ENCODE assay signal across 20 cellular contexts in genomic region chr2:59171019-59171418, GRCh38.
DNase-seq lines count a peak whose midpoint lies in the region; ATAC-seq lines count a peak whose summit lies in the region.
"Had no signal": no experiment of that assay in that cellular context is flagged by ENCODE, and none has a peak within 500 bp of the region (broad histone marks: within the 10 kb centered on the region; RNA-seq: fewer than 3 reads in every experiment).

No MANE protein-coding gene starts in this region.

- peaks cover 2% of the 10 kb centered on the region for H3K36me3 Mint-ChIP-seq in memory B cell

- H3K4me3 Mint-ChIP-seq in memory B cell: no peak overlapping the region
- H3K4me3 Mint-ChIP-seq: activated T-cell treated with anti-CD3 and anti-CD28 coated beads, Interleukin-2, amount 50 U/mL, for 72 hours; dendritic cell treated with granulocyte-macrophage colony-stimulating factor and Interleukin-4, amounts not matched to agents 40 ng/mL and 50 ng/mL, for 4 days; T-helper 1 cell treated with Interleukin-12 subunit alpha and Interleukin-12 subunit beta and Interleukin-4 antibody, amounts not matched to agents 30 μg/mL and 1 μg/mL, for 36 hours had no signal

- no peaks in the 10 kb centered on the region for H3K9me3 Mint-ChIP-seq in memory B cell
- H3K9me3 Mint-ChIP-seq: activated T-cell treated with anti-CD3 and anti-CD28 coated beads, Interleukin-2, amount 50 U/mL, for 72 hours; dendritic cell treated with granulocyte-macrophage colony-stimulating factor and Interleukin-4, amounts not matched to agents 40 ng/mL and 50 ng/mL, for 4 days; T-helper 1 cell treated with Interleukin-12 subunit alpha and Interleukin-12 subunit beta and Interleukin-4 antibody, amounts not matched to agents 30 μg/mL and 1 μg/mL, for 36 hours had no signal

- peak; percentile 54 for ATAC-seq in GM19023 (IDR thresholded peaks at IDR 0.05; ENCODE audit: unreplicated experiment)
- ATAC-seq in GM21528 (IDR thresholded peaks at IDR 0.05; ENCODE audit: low FRiP score, unreplicated experiment): peak; percentile 71
- ATAC-seq in HG02885 (IDR thresholded peaks at IDR 0.05; ENCODE audit: poor library complexity, unreplicated experiment): peak; percentile 52
- peak; percentile 48 for ATAC-seq in memory B cell (ENCODE audit: low read depth)
- ATAC-seq: activated T-cell treated with anti-CD3 and anti-CD28 coated beads, Interleukin-2, amount 50 U/mL, for 72 hours had no signal

- peaks cover 7% of the 10 kb centered on the region for H3K27me3 Mint-ChIP-seq in memory B cell
- H3K27me3 Mint-ChIP-seq: dendritic cell treated with granulocyte-macrophage colony-stimulating factor and Interleukin-4, amounts not matched to agents 40 ng/mL and 50 ng/mL, for 4 days had no signal

- H3K4me1 Mint-ChIP-seq in memory B cell: peaks cover 3% of the 10 kb centered on the region

- DNase-seq in memory B cell (ENCODE audit: low spot score in 2 of 2) (no peak), DMS114 treated with DMSO at 0.1 percent for 48 hours (lab: John Stamatoyannopoulos, UW; ENCODE audit: unreplicated experiment) (no peak), HUDEP-2 (lab: John Stamatoyannopoulos, UW; ENCODE audit: unreplicated experiment in 76 of 76) (no peak)
- no peak for DNase-seq in effector CD4-positive, alpha-beta T cell
- DNase-seq in activated T-cell treated with anti-CD3 and anti-CD28 coated beads, Interleukin-2, amount 50 U/mL, for 1 hour: no peak
- DNase-seq: activated CD4-positive, alpha-beta T cell treated with anti-CD3 and anti-CD28 coated beads for 4 hours; activated naive CD4-positive, alpha-beta T cell treated with anti-CD3 and anti-CD28 coated beads, Interleukin-2, amount 50 U/mL, for 16 hours; activated T-cell treated with anti-CD3 and anti-CD28 coated beads, Interleukin-2, amount 50 U/mL, for 72 hours; glutamatergic neuron; GM23248; NCI-H524; Peyer's patch; stimulated activated CD4-positive, alpha-beta T cell treated with anti-CD3 and anti-CD28 coated beads, Interleukin-4, amount 100 ng/mL, for 1 hour; transverse colon had no signal

- no peak overlapping the region for H3K27ac Mint-ChIP-seq in memory B cell
- H3K27ac Mint-ChIP-seq: activated T-cell treated with anti-CD3 and anti-CD28 coated beads, Interleukin-2, amount 50 U/mL, for 72 hours; dendritic cell treated with granulocyte-macrophage colony-stimulating factor and Interleukin-4, amounts not matched to agents 40 ng/mL and 50 ng/mL, for 4 days; IgD-negative memory B cell; T-helper 1 cell treated with Interleukin-12 subunit alpha and Interleukin-12 subunit beta and Interleukin-4 antibody, amounts not matched to agents 30 μg/mL and 1 μg/mL, for 36 hours had no signal
